ENCODE assay signal across 8 cellular contexts in the genomic region with DNA sequence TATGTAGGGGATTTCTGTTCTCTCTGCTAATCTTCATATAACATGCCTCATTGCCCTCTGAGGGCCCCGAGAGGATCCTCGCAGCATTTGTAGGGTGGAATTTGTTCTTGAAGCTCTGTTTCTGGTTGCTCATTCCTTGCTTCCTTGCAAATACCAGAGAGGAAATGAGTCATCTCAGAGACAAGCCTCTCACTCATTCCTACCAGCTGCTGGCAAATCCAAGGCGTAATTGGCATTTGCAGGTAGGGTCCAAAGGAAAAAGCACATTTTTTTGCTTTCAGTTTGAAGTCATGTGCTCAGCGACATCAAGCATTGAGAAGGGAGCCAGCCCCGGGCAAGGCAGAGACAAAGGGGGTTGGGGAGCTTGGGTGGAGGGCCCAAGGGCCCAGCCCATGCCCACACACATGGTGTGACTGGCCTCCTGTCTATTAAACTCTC.
DNase-seq lines count a peak whose midpoint lies in the region; ATAC-seq and TF ChIP-seq lines count a peak whose summit lies in the region.

No MANE protein-coding gene starts in this region.

- ATAC-seq in GM21360 (IDR thresholded peaks at IDR 0.05; ENCODE audit: unreplicated experiment) (no peak), GM18498 (IDR thresholded peaks at IDR 0.05; ENCODE audit: unreplicated experiment) (no peak)

- no peak for TF ChIP-seq CTCF in epithelial cell of esophagus (IDR thresholded peaks at IDR 0.05; ENCODE audit: insufficient read depth, low read depth, low read length, missing control alignments)

- DNase-seq in DMS53 treated with DMSO at 0.1 percent for 48 hours (lab: John Stamatoyannopoulos, UW; ENCODE audit: unreplicated experiment) (peak; percentile 14), NCI-H2171 treated with DMSO at 0.1 percent for 48 hours (lab: John Stamatoyannopoulos, UW) (peak; percentile 74), epithelial cell of esophagus (ENCODE audit: low read depth) (peak; percentile 46), occipital lobe (lab: John Stamatoyannopoulos, UW) (peak; percentile 4), AML-193 (lab: John Stamatoyannopoulos, UW) (no peak), T-helper 1 cell (no peak)

- no peak overlapping the region for H3K4me3 ChIP-seq in epithelial cell of esophagus (ENCODE audit: low read length)

Comparison
In these comparisons a context has a peak if more than half of its experiments do, and no peak if none do; other contexts are left out.
1. DNase-seq: peak in DMS53 treated with DMSO at 0.1 percent for 48 hours (single experiment), NCI-H2171 treated with DMSO at 0.1 percent for 48 hours (single experiment), epithelial cell of esophagus (single experiment) and occipital lobe (single experiment); none in AML-193 (0 of 2) and T-helper 1 cell (0 of 5).